Comparison of ENCODE assay signal across 20 cellular contexts in genomic region chr15:73955326-73955725, GRCh38.
"Had no signal": no experiment of that assay in that cellular context is flagged by ENCODE, and none has a peak within 500 bp of the region (broad histone marks: within the 10 kb centered on the region; RNA-seq: fewer than 3 reads in every experiment).

No MANE protein-coding gene starts in this region.

- H2AFZ ChIP-seq: hepatocyte had no signal

- ATAC-seq: activated CD8-positive, alpha-beta T cell treated with anti-CD3 and anti-CD28 coated beads for 36 hours; activated T-cell treated with anti-CD3 and anti-CD28 coated beads, Interleukin-2, amount 50 U/mL, for 4 hours; effector memory CD8-positive, alpha-beta T cell; left lobe of liver; psoas muscle; right cardiac atrium; stimulated activated naive B cell treated with anti-CD40 and anti-IgM and Interleukin-4, amounts not matched to agents 10 μg/mL and 1 μg/mL and 100 μg/mL, for 72 hours had no signal

- H3K4me2 ChIP-seq: hepatocyte had no signal

- H3K27me3 ChIP-seq: breast epithelium, esophagus squamous epithelium, hepatocyte, upper lobe of left lung had no signal

- H3K4me3 ChIP-seq: breast epithelium, esophagus squamous epithelium, hepatocyte, psoas muscle, thoracic aorta, upper lobe of left lung had no signal

- H3K9me3 ChIP-seq: breast epithelium, esophagus squamous epithelium, psoas muscle, thoracic aorta, upper lobe of left lung had no signal

- H3K27ac ChIP-seq: breast epithelium, hepatocyte, psoas muscle, upper lobe of left lung had no signal

- DNase-seq: activated CD4-positive, alpha-beta T cell treated with anti-CD3 and anti-CD28 coated beads, Interleukin-2, amount 10 ng/mL, durations not matched to agents 24 days and 14 days; activated CD4-positive, CD25-positive, alpha-beta regulatory T cell; activated CD8-positive, alpha-beta T cell treated with anti-CD3 and anti-CD28 coated beads for 36 hours; activated T-cell treated with anti-CD3 and anti-CD28 coated beads, Interleukin-2, amount 50 U/mL, for 4 hours; dermis blood vessel endothelial cell; effector memory CD8-positive, alpha-beta T cell; esophagus squamous epithelium; foreskin fibroblast; mammary epithelial cell; occipital lobe; psoas muscle; right cardiac atrium; stimulated activated naive B cell treated with anti-CD40 and anti-IgM and Interleukin-4, amounts not matched to agents 10 μg/mL and 1 μg/mL and 100 μg/mL, for 72 hours; T-helper 1 cell; T-helper 9 cell had no signal

- H3K36me3 ChIP-seq: breast epithelium, esophagus squamous epithelium, upper lobe of left lung had no signal

- H3K79me2 ChIP-seq: hepatocyte had no signal
